ENCODE assay signal across 8 cellular contexts in genomic region chr7:65006094-65006992, GRCh38. TPM values are rescaled to one million over a fixed set of nuclear protein-coding genes. Genes with fewer than 3 reads are reported as not detected.
A peak's percentile ranks its signal among the peaks of the same experiment; 100 is the strongest.
DNase-seq lines count a peak whose midpoint lies in the region; ATAC-seq and TF ChIP-seq lines count a peak whose summit lies in the region.

Gene ERV3-1, minus strand, starts transcription at chr7:65006687. Its CDS starts 13,661 bp downstream, at chr7:64993026.

- RAD21 ChIA-PET in HCT116 (lab: Charles Lee; ENCODE audit: low non-redundant PET in 1 of 2, low total read pairs in 2 of 2, uncharacterized antibody in 2 of 2, unreplicated experiment in 2 of 2) = no interaction called here

- peak; percentile 9; the same call in 1 of the 2 replicates for TF ChIP-seq RAD21 in HCT116 (IDR thresholded peaks at IDR 0.05; ENCODE audit: low read depth)

- H3K9me3 ChIP-seq in HCT116 (ENCODE audit: control insufficient read depth in 1 of 2, insufficient read depth in 1 of 2, low read depth in 1 of 2, low read length in 2 of 2) = 0 out of 4 replicates have a peak, but pooled peaks cover 0 to 3% of the 10 kb centered on the region in 2 experiments

- peaks cover 0 to 2% of the 10 kb centered on the region in 2 experiments; a peak in 1 of 4 replicates for H3K36me3 ChIP-seq in HCT116 (ENCODE audit: control insufficient read depth in 1 of 2, insufficient read depth in 2 of 2, low read length in 2 of 2)

- peak within 1 kb of the TSS; percentile 66 for H3K27ac ChIP-seq in HCT116 (ENCODE audit: low read depth, low read length)

- POLR2A ChIA-PET in HCT116 (lab: Charles Lee) = interaction anchor here (1.0 kb wide), 1 partner anchor 12 kb away, joined by 4 read pairs; no protein-coding TSS in a partner anchor

- peaks cover 29% of the 10 kb centered on the region for H3K4me1 Mint-ChIP-seq in activated naive CD4-positive, alpha-beta T cell treated with anti-CD3 and anti-CD28 coated beads, Interleukin-2, amount 10 ng/mL, durations not matched to agents 7 days and 5 days

- peak within 1 kb of the TSS; percentile 69 to 86 for H3K4me3 ChIP-seq in HCT116 (replicated peaks in 1 of 2; ENCODE audit: low read depth in 1 of 2, low read length in 2 of 2)

- H3K79me2 ChIP-seq in HCT116 (ENCODE audit: insufficient read depth, low read length) = peaks cover 46% of the 10 kb centered on the region

- H3K9ac ChIP-seq in HCT116 (ENCODE audit: low read length) = peak within 1 kb of the TSS; percentile 80

- peaks cover 43% of the 10 kb centered on the region for H3K36me3 Mint-ChIP-seq in activated naive CD4-positive, alpha-beta T cell treated with anti-CD3 and anti-CD28 coated beads, Interleukin-2, amount 10 ng/mL, durations not matched to agents 7 days and 5 days

- CTCF ChIA-PET in HCT116 (lab: Charles Lee) = interaction anchor here (0.8 kb wide), 1 partner anchor 117 kb away, joined by 3 read pairs; no protein-coding TSS in a partner anchor
- CTCF ChIA-PET in activated naive CD4-positive, alpha-beta T cell treated with anti-CD3 and anti-CD28 coated beads, Interleukin-2, amount 10 ng/mL, durations not matched to agents 7 days and 5 days (lab: Charles Lee) = no interaction called here

- peaks cover 3 to 6% of the 10 kb centered on the region in 2 experiments; a peak in 3 of 4 replicates for H3K4me1 ChIP-seq in HCT116 (ENCODE audit: control insufficient read depth in 1 of 2, insufficient read depth in 2 of 2, low read length in 2 of 2)

- H3K27me3 Mint-ChIP-seq in activated naive CD4-positive, alpha-beta T cell treated with anti-CD3 and anti-CD28 coated beads, Interleukin-2, amount 10 ng/mL, durations not matched to agents 7 days and 5 days = no peaks in the 10 kb centered on the region

- H4K20me1 ChIP-seq in HCT116 (ENCODE audit: insufficient read depth) = no peaks in the 10 kb centered on the region

- no peaks in the 10 kb centered on the region for H3K9me2 ChIP-seq in HCT116 (ENCODE audit: insufficient read depth)

- peak; percentile 99 for ATAC-seq in HCT116

- peak within 1 kb of the TSS; percentile 87 for H3K4me2 ChIP-seq in HCT116 (ENCODE audit: low read length)

- peak within 1 kb of the TSS; percentile 93 for H3K4me3 Mint-ChIP-seq in activated naive CD4-positive, alpha-beta T cell treated with anti-CD3 and anti-CD28 coated beads, Interleukin-2, amount 10 ng/mL, durations not matched to agents 7 days and 5 days

- no peak for TF ChIP-seq CTCF in HCT116 (IDR thresholded peaks at IDR 0.05 in 2 of 3, conservative IDR thresholded peaks at IDR 0.05 in 1 of 3; ENCODE audit: borderline replicate concordance in 1 of 3, insufficient read depth in 1 of 3, low read depth in 2 of 3, low read length in 2 of 3)

- H3K27me3 ChIP-seq in HCT116 (ENCODE audit: insufficient read depth, low read length) = no peaks in the 10 kb centered on the region

- intact Hi-C loops in HCT116 (cut with micrococcal nuclease) = no loop called here

- peak; percentile 92 for DNase-seq in GDM1 (lab: John Stamatoyannopoulos, UW)
- peak; percentile 91 for DNase-seq in HCT116 (ENCODE audit: low read depth, low spot score)
- peak; percentile 97 for DNase-seq in MV-4-11 (lab: John Stamatoyannopoulos, UW)
- DNase-seq in SK-MEL-5 (ENCODE audit: low read depth, low spot score) = peak; percentile 98
- DNase-seq in activated naive CD4-positive, alpha-beta T cell treated with anti-CD3 and anti-CD28 coated beads, Interleukin-2, amount 10 ng/mL, durations not matched to agents 7 days and 5 days = peak; percentile 97
- DNase-seq in germinal center (ENCODE audit: low spot score) = peak; percentile 97
- DNase-seq in non-pigmented ciliary epithelial cell (ENCODE audit: low read depth) = peak; percentile 80
- peak; percentile 99 for DNase-seq in superior temporal gyrus (ENCODE audit: extremely low spot score)

- in situ Hi-C loops in SK-MEL-5 (cut with HindIII; ENCODE audit: low pct_unique_long_range_greater_than_20kb, low sequenced_read_pairs) = no loop called here

- H2AFZ ChIP-seq in HCT116 (ENCODE audit: low read depth, low read length, poor library complexity, severe bottlenecking) = peak within 1 kb of the TSS; percentile 63

- TF ChIP-seq POLR2A in HCT116 (IDR thresholded peaks at IDR 0.05; ENCODE audit: borderline replicate concordance, extremely low read depth, insufficient read depth, insufficient read length) = peak; percentile 64

- H3K27ac Mint-ChIP-seq in activated naive CD4-positive, alpha-beta T cell treated with anti-CD3 and anti-CD28 coated beads, Interleukin-2, amount 10 ng/mL, durations not matched to agents 7 days and 5 days = peak within 1 kb of the TSS; percentile 92

- TSS peak; percentile 57 for BruUV-seq in HCT116 (replicated peaks; lab: Mats Ljungman, UMichigan)

- peaks cover 34% of the 10 kb centered on the region for H3K9me3 Mint-ChIP-seq in activated naive CD4-positive, alpha-beta T cell treated with anti-CD3 and anti-CD28 coated beads, Interleukin-2, amount 10 ng/mL, durations not matched to agents 7 days and 5 days

TF ChIP-seq in HCT116, 20 proteins besides CTCF, POLR2A, EP300 and RAD21 (continues in another document):
- TF ChIP-seq EZH2 (IDR thresholded peaks at IDR 0.05) (no peak), REST (IDR thresholded peaks at IDR 0.05; ENCODE audit: low read depth) (no peak), EZH2phosphoT487 (IDR thresholded peaks at IDR 0.05; ENCODE audit: borderline replicate concordance) (no peak), ZFX (IDR thresholded peaks at IDR 0.05) (peak; percentile 59), ATF3 (IDR thresholded peaks at IDR 0.05) (no peak), EGR1 (IDR thresholded peaks at IDR 0.05; ENCODE audit: low read depth) (no peak), POLR2AphosphoS5 (IDR thresholded peaks at IDR 0.05; ENCODE audit: low read depth, low read length) (peak; percentile 96), JUND (IDR thresholded peaks at IDR 0.05) (no peak), SIN3A (IDR thresholded peaks at IDR 0.05; ENCODE audit: low read depth) (peak; percentile 82; the same call in 1 of the 2 replicates), TCF7L2 (IDR thresholded peaks at IDR 0.05; ENCODE audit: borderline replicate concordance, extremely low read depth, insufficient read depth, insufficient read length) (no peak), MAX (IDR thresholded peaks at IDR 0.05) (no peak), FOSL1 (IDR thresholded peaks at IDR 0.05; ENCODE audit: low read depth) (no peak), ZBTB33 (IDR thresholded peaks at IDR 0.05; ENCODE audit: extremely low read depth, insufficient replicate concordance, low read length) (no peak), YY1 (IDR thresholded peaks at IDR 0.05; ENCODE audit: extremely low read depth, insufficient replicate concordance, low read depth, low read length) (no peak), SRF (IDR thresholded peaks at IDR 0.05; ENCODE audit: low read depth) (peak; percentile 82), ELF1 (IDR thresholded peaks at IDR 0.05; ENCODE audit: borderline replicate concordance, low read depth) (peak; percentile 96)

RNA-seq across cellular contexts. Expression of gene ERV3-1, which starts in this region (rescaled TPM):
- total RNA-seq in HCT116 (2021; ENCODE audit: unreplicated experiment) = 7.2 TPM
- polyA plus RNA-seq in HCT116 (2012) = 5.0 and 6.4 TPM in 2 replicates
- total RNA-seq in SK-MEL-5 (2014; rRNA removed; shearing (Covaris generic)) = 1.8 and 2.1 TPM in 2 replicates
- 0.24 and 1.1 TPM in 2 replicates for polyA plus RNA-seq in SK-MEL-5 (2015; cell fraction: cytosol; rRNA removed)
- polyA plus RNA-seq in SK-MEL-5 (2015; cell fraction: nucleus; rRNA removed) = 7.1 and 11.5 TPM in 2 replicates

Comparison
In these comparisons a context has a peak if more than half of its experiments do, and no peak if none do; other contexts are left out.
1. Peak in every context shown above with its lines: DNase-seq, ATAC-seq, H3K4me3 ChIP-seq and H3K27ac ChIP-seq.